1 cellular context compared by ENCODE assay signal in genomic region chr5:94154672-94155071, GRCh38.
TF ChIP-seq lines count a peak whose summit lies in the region.

No MANE protein-coding gene starts in this region.

TF ChIP-seq in WTC11, 78 proteins besides CTCF, POLR2A, EP300 and RAD21 (continued from another document):
- no peak for TF ChIP-seq ZNF232 (CRISPR knock-in tag; IDR thresholded peaks at IDR 0.05)
- no peak for TF ChIP-seq ZNF416 (CRISPR knock-in tag; IDR thresholded peaks at IDR 0.05)
- TF ChIP-seq, protein P1, sequence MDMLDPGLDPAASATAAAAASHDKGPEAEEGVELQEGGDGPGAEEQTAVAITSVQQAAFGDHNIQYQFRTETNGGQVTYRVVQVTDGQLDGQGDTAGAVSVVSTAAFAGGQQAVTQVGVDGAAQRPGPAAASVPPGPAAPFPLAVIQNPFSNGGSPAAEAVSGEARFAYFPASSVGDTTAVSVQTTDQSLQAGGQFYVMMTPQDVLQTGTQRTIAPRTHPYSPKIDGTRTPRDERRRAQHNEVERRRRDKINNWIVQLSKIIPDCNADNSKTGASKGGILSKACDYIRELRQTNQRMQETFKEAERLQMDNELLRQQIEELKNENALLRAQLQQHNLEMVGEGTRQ (CRISPR knock-in tag; IDR thresholded peaks at IDR 0.05) = no peak
- TF ChIP-seq FOXJ3 (CRISPR knock-in tag; IDR thresholded peaks at IDR 0.05; ENCODE audit: borderline replicate concordance) = no peak
- no peak for TF ChIP-seq GRHL2 (CRISPR knock-in tag; IDR thresholded peaks at IDR 0.05; ENCODE audit: insufficient replicate concordance, severe bottlenecking)
- no peak for TF ChIP-seq AFF4 (CRISPR knock-in tag; IDR thresholded peaks at IDR 0.05; ENCODE audit: borderline replicate concordance)
